ENCODE assay signal across 26 cellular contexts in genomic region chr6:31677955-31678354, GRCh38.
"Had no signal": no experiment of that assay in that cellular context is flagged by ENCODE, and none has a peak within 500 bp of the region (broad histone marks: within the 10 kb centered on the region; RNA-seq: fewer than 3 reads in every experiment).

No MANE protein-coding gene starts in this region.

- DNase-seq: activated CD4-positive, alpha-beta memory T cell treated with anti-CD3 and anti-CD28 coated beads, Interleukin-2, amount 10 ng/mL, durations not matched to agents 7 days and 5 days; activated CD4-positive, alpha-beta T cell treated with anti-CD3 and anti-CD28 coated beads, Interleukin-2, amount 50 U/mL, for 1 hour; activated CD4-positive, CD25-positive, alpha-beta regulatory T cell; activated gamma-delta T cell treated with Interleukin-2 at 50 U/mL for 16 hours; activated naive CD4-positive, alpha-beta T cell treated with anti-CD3 and anti-CD28 coated beads, Interleukin-2, amount 10 ng/mL, durations not matched to agents 7 days and 5 days; activated naive CD8-positive, alpha-beta T cell treated with anti-CD3 and anti-CD28 coated beads for 36 hours; activated T-cell treated with anti-CD3 and anti-CD28 coated beads for 4 hours; activated T-cell treated with anti-CD3 and anti-CD28 coated beads, Interleukin-2, amount 50 U/mL, for 48 hours; brain microvascular endothelial cell; colonic mucosa; MM.1S; NCI-H1105; NCI-H1436; NCI-H1694 treated with DMSO at 0.1 percent for 48 hours; NCI-H2081; NCI-H510A treated with DMSO at 0.1 percent for 48 hours; NCI-H69; NK-92 treated with Interleukin-12 subunit alpha and Interleukin-12 subunit beta, amount 100 ng/mL, for 24 hours; Right ventricle myocardium superior; SJCRH30; SK-N-SH; SW 1271 had no signal

- H3K9ac ChIP-seq: SK-N-SH had no signal

- H3K27me3 Mint-ChIP-seq: activated CD4-positive, alpha-beta memory T cell treated with anti-CD3 and anti-CD28 coated beads, Interleukin-2, amount 10 ng/mL, durations not matched to agents 7 days and 5 days; activated naive CD8-positive, alpha-beta T cell treated with anti-CD3 and anti-CD28 coated beads for 36 hours had no signal

- H3K4me3 ChIP-seq: colonic mucosa, SJCRH30 had no signal

- H3K27ac ChIP-seq: brain microvascular endothelial cell, colonic mucosa, RWPE1, SJCRH30, VCaP had no signal

- ATAC-seq: Panc1 had no signal

- H3K27ac Mint-ChIP-seq: activated CD4-positive, alpha-beta memory T cell treated with anti-CD3 and anti-CD28 coated beads, Interleukin-2, amount 10 ng/mL, durations not matched to agents 7 days and 5 days; activated naive CD4-positive, alpha-beta T cell treated with anti-CD3 and anti-CD28 coated beads, Interleukin-2, amount 10 ng/mL, durations not matched to agents 7 days and 5 days; activated naive CD8-positive, alpha-beta T cell treated with anti-CD3 and anti-CD28 coated beads for 36 hours; activated T-helper 2 cell treated with anti-CD3 and anti-CD28 coated beads, Interferon-gamma antibody, Interleukin-2, Interleukin-4, amounts not matched to agents 10 μg/mL and 5 μg/mL and 100 μg/mL, durations not matched to agents 14 hours and 24 hours and 36 hours had no signal

- H3K27me3 ChIP-seq: brain microvascular endothelial cell, colonic mucosa, SJCRH30 had no signal

- H3K9me3 ChIP-seq: colonic mucosa, SJCRH30, SK-N-SH had no signal

- H3K4me3 Mint-ChIP-seq: activated CD4-positive, alpha-beta memory T cell treated with anti-CD3 and anti-CD28 coated beads, Interleukin-2, amount 10 ng/mL, durations not matched to agents 7 days and 5 days; activated naive CD4-positive, alpha-beta T cell treated with anti-CD3 and anti-CD28 coated beads, Interleukin-2, amount 10 ng/mL, durations not matched to agents 7 days and 5 days; activated naive CD8-positive, alpha-beta T cell treated with anti-CD3 and anti-CD28 coated beads for 36 hours had no signal

- H3K9me3 Mint-ChIP-seq: activated CD4-positive, alpha-beta memory T cell treated with anti-CD3 and anti-CD28 coated beads, Interleukin-2, amount 10 ng/mL, durations not matched to agents 7 days and 5 days; activated naive CD4-positive, alpha-beta T cell treated with anti-CD3 and anti-CD28 coated beads, Interleukin-2, amount 10 ng/mL, durations not matched to agents 7 days and 5 days; activated naive CD8-positive, alpha-beta T cell treated with anti-CD3 and anti-CD28 coated beads for 36 hours; activated T-helper 2 cell treated with anti-CD3 and anti-CD28 coated beads, Interferon-gamma antibody, Interleukin-2, Interleukin-4, amounts not matched to agents 10 μg/mL and 5 μg/mL and 100 μg/mL, durations not matched to agents 14 hours and 24 hours and 36 hours had no signal

- H3K4me2 ChIP-seq: SK-N-SH had no signal

- H3K36me3 ChIP-seq: colonic mucosa, SJCRH30 had no signal

- H3K4me1 ChIP-seq: SJCRH30 had no signal
